ENCODE assay signal across 8 cellular contexts in the genomic region with DNA sequence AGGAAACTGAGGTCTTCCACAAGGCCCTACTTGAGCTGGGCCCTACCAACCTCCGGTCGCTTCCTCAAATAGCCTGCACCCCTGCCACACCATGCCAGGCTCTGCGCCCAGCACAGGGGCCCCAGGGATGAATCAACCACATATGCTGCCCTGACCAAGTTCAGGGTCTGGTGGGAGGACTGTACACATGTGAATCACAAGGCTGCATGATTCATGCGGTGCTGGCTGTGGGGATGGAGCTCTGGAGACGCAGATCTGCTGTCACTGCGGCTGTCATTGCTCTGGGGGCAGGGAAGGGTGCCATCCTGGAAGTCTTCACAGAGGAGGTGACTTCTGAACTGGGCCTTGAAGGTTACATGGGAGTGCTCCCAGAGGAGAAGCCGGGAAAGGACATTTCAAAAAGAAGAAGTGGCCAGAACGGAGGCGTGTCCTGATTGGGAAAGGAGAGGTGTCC. TPM values are rescaled to one million over a fixed set of nuclear protein-coding genes. Genes with fewer than 3 reads are reported as not detected.
DNase-seq lines count a peak whose midpoint lies in the region; ATAC-seq and TF ChIP-seq lines count a peak whose summit lies in the region.

No MANE protein-coding gene starts in this region.

- peaks cover 8% of the 10 kb centered on the region for H3K27me3 Mint-ChIP-seq in endothelial cell (ENCODE audit: unreplicated experiment)

- H3K4me1 ChIP-seq in right cardiac atrium (ENCODE audit: control insufficient read depth, insufficient read depth, low read length) (peaks cover 7% of the 10 kb centered on the region), hepatocyte (ENCODE audit: insufficient read depth) (peaks cover 22% of the 10 kb centered on the region)

- H3K4me3 ChIP-seq in right cardiac atrium (ENCODE audit: low read length) (no peak overlapping the region), hepatocyte (no peak overlapping the region)

- H3K27ac ChIP-seq in right cardiac atrium (ENCODE audit: low read length) (no peak overlapping the region), hepatocyte (peak overlapping the region; percentile 37)

- H3K36me3 Mint-ChIP-seq in endothelial cell (ENCODE audit: low read depth, unreplicated experiment): no peaks in the 10 kb centered on the region

- H3K4me2 ChIP-seq in hepatocyte: no peak overlapping the region

- no peak overlapping the region for H2AFZ ChIP-seq in hepatocyte

- no peak for TF ChIP-seq CTCF in hepatocyte (IDR thresholded peaks at IDR 0.05; ENCODE audit: poor library complexity)
- TF ChIP-seq CTCF in endothelial cell (IDR thresholded peaks at IDR 0.05; ENCODE audit: unreplicated experiment): no peak

- H3K9me3 Mint-ChIP-seq in endothelial cell (ENCODE audit: unreplicated experiment): no peaks in the 10 kb centered on the region

- H3K9me3 ChIP-seq in right cardiac atrium (ENCODE audit: control insufficient read depth, low read length) (no peaks in the 10 kb centered on the region), hepatocyte (ENCODE audit: low read depth) (no peaks in the 10 kb centered on the region)

- no peak overlapping the region for H3K27ac Mint-ChIP-seq in endothelial cell (ENCODE audit: unreplicated experiment)

- WGBS in right cardiac atrium: 79% methylated on average over 9 of the region's 9 CpGs
- WGBS in hepatocyte (ENCODE audit: low lambda C conversion rate, missing lambda C conversion rate): 85% methylated on average over 9 of the region's 9 CpGs

- H4K20me1 ChIP-seq in hepatocyte (ENCODE audit: insufficient read depth, poor library complexity, severe bottlenecking): no peaks in the 10 kb centered on the region

- DNase-seq in Right ventricle myocardium inferior (ENCODE audit: missing footprints) (peak; percentile 76), right cardiac atrium (no peak), activated T-cell treated with anti-CD3 and anti-CD28 coated beads for 48 hours (ENCODE audit: low read depth) (peak; percentile 71), hepatocyte (ENCODE audit: low spot score) (peak; percentile 73), NCI-H82 (lab: John Stamatoyannopoulos, UW) (no peak), endothelial cell (ENCODE audit: low spot score) (no peak)
- peak; percentile 85 for DNase-seq in stimulated activated CD8-positive, alpha-beta memory T cell treated with anti-CD3 and anti-CD28 coated beads, Interleukin-4, amount 100 ng/mL, for 48 hours
- no peak for DNase-seq in effector CD4-positive, alpha-beta T cell

- H3K27me3 ChIP-seq in right cardiac atrium (ENCODE audit: control insufficient read depth, insufficient read depth): no peaks in the 10 kb centered on the region
- no peaks in the 10 kb centered on the region for H3K27me3 ChIP-seq in hepatocyte

- H3K4me3 Mint-ChIP-seq in endothelial cell (ENCODE audit: unreplicated experiment): no peak overlapping the region

- no peaks in the 10 kb centered on the region for H3K36me3 ChIP-seq in hepatocyte (replicated peaks; ENCODE audit: insufficient read depth, low read depth)

- peaks cover 14% of the 10 kb centered on the region for H3K4me1 Mint-ChIP-seq in endothelial cell (ENCODE audit: unreplicated experiment)

- no peaks in the 10 kb centered on the region for H3K79me2 ChIP-seq in hepatocyte

- ATAC-seq in Right ventricle myocardium inferior (no peak), right cardiac atrium (no peak)

- intact Hi-C loops in Right ventricle myocardium inferior (cut with DNase I) (no loop called here), right cardiac atrium (cut with DNase I) (no loop called here)

- H3K9me2 ChIP-seq in hepatocyte (replicated peaks; ENCODE audit: insufficient read depth): no peaks in the 10 kb centered on the region

RNA-seq across cellular contexts. Expression of a gene that starts 21.5 kb away (rescaled TPM):
- 7.5 TPM for total RNA-seq in Right ventricle myocardium inferior
- 1 to 10 TPM; 5.1 to 7.0 (median 5.9) TPM for total RNA-seq in right cardiac atrium
- polyA plus RNA-seq in right cardiac atrium: 2.6 TPM
- 0.57 and 0.96 TPM in 2 replicates for total RNA-seq in hepatocyte
- 0.24 and 0.94 TPM in 2 replicates for polyA plus RNA-seq in hepatocyte
- 0.33 TPM for total RNA-seq in endothelial cell (ENCODE audit: unreplicated experiment)

RNA-seq across cellular contexts. Expression of a gene that starts 59.8 kb away (rescaled TPM):
- total RNA-seq in Right ventricle myocardium inferior (6.9 TPM), right cardiac atrium (1 to 10 TPM; 3.6 to 8.6 (median 5.7) TPM), hepatocyte (4.7 and 10.5 TPM in 2 replicates), endothelial cell (ENCODE audit: unreplicated experiment) (16.6 TPM)
- polyA plus RNA-seq in right cardiac atrium (1.8 TPM), hepatocyte (9.9 and 11.3 TPM in 2 replicates)

Comparison
In these comparisons a context has a peak if more than half of its experiments do, and no peak if none do; other contexts are left out.
1. DNase-seq: peak in Right ventricle myocardium inferior (single experiment), activated T-cell treated with anti-CD3 and anti-CD28 coated beads for 48 hours (single experiment), hepatocyte (single experiment) and stimulated activated CD8-positive, alpha-beta memory T cell treated with anti-CD3 and anti-CD28 coated beads, Interleukin-4, amount 100 ng/mL, for 48 hours (single experiment); none in right cardiac atrium (0 of 3), NCI-H82 (single experiment), effector CD4-positive, alpha-beta T cell (single experiment) and endothelial cell (single experiment).